12 cellular contexts compared by ENCODE assay signal in genomic region chrX:41338422-41338821, GRCh38. TPM values are rescaled to one million over a fixed set of nuclear protein-coding genes. Genes with fewer than 3 reads are reported as not detected.
A peak's percentile ranks its signal among the peaks of the same experiment; 100 is the strongest.
DNase-seq lines count a peak whose midpoint lies in the region; ATAC-seq and TF ChIP-seq lines count a peak whose summit lies in the region.
"Had no signal": no experiment of that assay in that cellular context is flagged by ENCODE, and none has a peak within 500 bp of the region (broad histone marks: within the 10 kb centered on the region; RNA-seq: fewer than 3 reads in every experiment).

No MANE protein-coding gene starts in this region.

- ATAC-seq in WTC11, result no peak
- no peak for ATAC-seq in psoas muscle
- ATAC-seq in HG03378 (IDR thresholded peaks at IDR 0.05; ENCODE audit: unreplicated experiment), result no peak

- H3K36me3 ChIP-seq in esophagus squamous epithelium, result peaks cover 20 to 51% (median 27%) of the 10 kb centered on the region in 3 donors
- peaks cover 0 to 62% of the 10 kb centered on the region in 2 donors for H3K36me3 ChIP-seq in psoas muscle (ENCODE audit: insufficient read depth in 1 of 2, low read depth in 1 of 2)

- peaks cover 58% of the 10 kb centered on the region for H3K36me3 Mint-ChIP-seq in T-helper 2 cell treated with Interferon-gamma antibody and Interleukin-4, amounts not matched to agents 5 μg/mL and 100 μg/mL, for 36 hours (ENCODE audit: low read depth)
- peaks cover 68% of the 10 kb centered on the region for H3K36me3 Mint-ChIP-seq in WTC11

- H3K27me3 Mint-ChIP-seq in T-helper 2 cell treated with Interferon-gamma antibody and Interleukin-4, amounts not matched to agents 5 μg/mL and 100 μg/mL, for 36 hours (ENCODE audit: low read depth), result peaks cover 3% of the 10 kb centered on the region
- no peaks in the 10 kb centered on the region for H3K27me3 Mint-ChIP-seq in WTC11 (ENCODE audit: low read depth)

- H3K4me1 Mint-ChIP-seq in T-helper 2 cell treated with Interferon-gamma antibody and Interleukin-4, amounts not matched to agents 5 μg/mL and 100 μg/mL, for 36 hours (ENCODE audit: low read depth), result peaks cover 31% of the 10 kb centered on the region
- peaks cover 27% of the 10 kb centered on the region for H3K4me1 Mint-ChIP-seq in WTC11

- no peak for TF ChIP-seq CTCF in WTC11 (IDR thresholded peaks at IDR 0.05)
- TF ChIP-seq CTCF in esophagus squamous epithelium (IDR thresholded peaks at IDR 0.05), result no peak
- TF ChIP-seq CTCF in psoas muscle (IDR thresholded peaks at IDR 0.05), result no peak

- H3K27me3 ChIP-seq in esophagus squamous epithelium (no peaks in the 10 kb centered on the region), psoas muscle (ENCODE audit: insufficient read depth in 3 of 3, low read length in 2 of 3) (no peaks in the 10 kb centered on the region)

- CTCF ChIA-PET in WTC11 (lab: Charles Lee), result no interaction called here

- H3K9me3 ChIP-seq in esophagus squamous epithelium, result no peaks in the 10 kb centered on the region
- H3K9me3 ChIP-seq in psoas muscle, result no peaks in the 10 kb centered on the region
- H3K9me3 ChIP-seq: HAP-1 had no signal

- H3K4me3 Mint-ChIP-seq in T-helper 2 cell treated with Interferon-gamma antibody and Interleukin-4, amounts not matched to agents 5 μg/mL and 100 μg/mL, for 36 hours, result peak overlapping the region; percentile 92
- H3K4me3 Mint-ChIP-seq in WTC11, result peak overlapping the region; percentile 36

- H3K27ac ChIP-seq in esophagus squamous epithelium, result peak overlapping the region in 2 of 4 donors; percentile 98 to 99
- no peak overlapping the region for H3K27ac ChIP-seq in psoas muscle
- H3K27ac ChIP-seq: WERI-Rb-1 had no signal

- POLR2A ChIA-PET in WTC11 (lab: Charles Lee), result no interaction called here

- H3K9me3 Mint-ChIP-seq in T-helper 2 cell treated with Interferon-gamma antibody and Interleukin-4, amounts not matched to agents 5 μg/mL and 100 μg/mL, for 36 hours, result no peaks in the 10 kb centered on the region
- no peaks in the 10 kb centered on the region for H3K9me3 Mint-ChIP-seq in WTC11

- peak overlapping the region; percentile 15 for H3K27ac Mint-ChIP-seq in T-helper 2 cell treated with Interferon-gamma antibody and Interleukin-4, amounts not matched to agents 5 μg/mL and 100 μg/mL, for 36 hours
- no peak overlapping the region for H3K27ac Mint-ChIP-seq in WTC11

- DNase-seq in T-helper 2 cell treated with Interferon-gamma antibody and Interleukin-4, amounts not matched to agents 5 μg/mL and 100 μg/mL, for 36 hours (ENCODE audit: low spot score), result no peak
- no peak for DNase-seq in T-helper 2 cell
- no peak for DNase-seq in WTC11 (ENCODE audit: low spot score)
- no peak for DNase-seq in esophagus squamous epithelium (lab: John Stamatoyannopoulos, UW)
- DNase-seq in psoas muscle, result no peak
- no peak for DNase-seq in glomerular visceral epithelial cell (ENCODE audit: extremely low spot score)
- DNase-seq in G401 (ENCODE audit: low spot score), result no peak
- DNase-seq: mesendoderm, NCI-H1105, WERI-Rb-1 had no signal

- no peak for TF ChIP-seq POLR2A in esophagus squamous epithelium (IDR thresholded peaks at IDR 0.05)

- in situ Hi-C loops in G401 (cut with HindIII; ENCODE audit: low sequenced_read_pairs), result no loop called here

- 21 to 40% methylated on average over 1 of the region's 1 CpG for WGBS in esophagus squamous epithelium, 2 donors
- 44 to 71% (median 48%) methylated on average over 1 of the region's 1 CpG for WGBS in psoas muscle, 3 donors

- H3K4me1 ChIP-seq in esophagus squamous epithelium, result peaks cover 16 to 42% (median 26%) of the 10 kb centered on the region in 3 donors
- H3K4me1 ChIP-seq in psoas muscle, result peaks cover 37% of the 10 kb centered on the region

- H3K4me3 ChIP-seq in esophagus squamous epithelium (peak overlapping the region in 3 of 4 donors; percentile 73 to 92 (median 86)), psoas muscle (peak overlapping the region; percentile 99)

- intact Hi-C loops in esophagus squamous epithelium (cut with DNase I), result no loop called here
- intact Hi-C loops in psoas muscle (cut with DNase I), result loop anchor here (5.0 to 10.0 kb wide), 2 partner anchors 104 to 106 kb away; partner anchors contain the start of gene NYX (in 1 of the 2)

TF ChIP-seq in WTC11, 78 proteins besides CTCF, POLR2A, EP300 and RAD21:
- TF ChIP-seq ZNF232 (CRISPR knock-in tag; IDR thresholded peaks at IDR 0.05) (no peak), KAT7 (CRISPR knock-in tag; IDR thresholded peaks at IDR 0.05; ENCODE audit: borderline replicate concordance) (no peak), CBFB (CRISPR knock-in tag; IDR thresholded peaks at IDR 0.05; ENCODE audit: low read depth) (no peak), GRHL2 (CRISPR knock-in tag; IDR thresholded peaks at IDR 0.05; ENCODE audit: insufficient replicate concordance, severe bottlenecking) (no peak), EMX1 (CRISPR knock-in tag; IDR thresholded peaks at IDR 0.05) (no peak), STAT6 (CRISPR knock-in tag; conservative IDR thresholded peaks at IDR 0.05; ENCODE audit: low read depth) (no peak), SMAD3 (CRISPR knock-in tag; IDR thresholded peaks at IDR 0.05; ENCODE audit: borderline replicate concordance) (no peak), JAZF1 (CRISPR knock-in tag; IDR thresholded peaks at IDR 0.05) (no peak), ELF4 (CRISPR knock-in tag; IDR thresholded peaks at IDR 0.05; ENCODE audit: low read depth) (no peak), SOX15 (CRISPR knock-in tag; IDR thresholded peaks at IDR 0.05) (no peak), TEAD1 (CRISPR knock-in tag; IDR thresholded peaks at IDR 0.05) (no peak)
TF ChIP-seq in WTC11: peak in this region for 0.

RNA-seq across cellular contexts. Expression of gene DDX3X, which starts 4.5 kb away (rescaled TPM):
- total RNA-seq in WTC11 (2021) (228 to 250 TPM (median 236 TPM) in 3 replicates), esophagus squamous epithelium (100 to 1,000 TPM; 164 to 219 (median 214) TPM), psoas muscle (100 to 1,000 TPM; 153 to 408 (median 295) TPM)
- 100 to 1,000 TPM in 2 of 3 donors, 10 to 100 TPM in 1; 83.1 to 256 (median 102) TPM for polyA plus RNA-seq in psoas muscle
- 98.1 and 156 TPM in 2 replicates for total RNA-seq in G401 (2014; rRNA removed; shearing (Covaris generic))
